ENCODE assay signal across 8 cellular contexts in genomic region chr10:4903126-4903525, GRCh38.
DNase-seq lines count a peak whose midpoint lies in the region; ATAC-seq and TF ChIP-seq lines count a peak whose summit lies in the region.
"Not testable (repeated sequence)": the region's sequence is repeated elsewhere in the genome, so short reads cannot be mapped to it uniquely, and the experiment has no call there.

No MANE protein-coding gene starts in this region.

- H3K79me2 ChIP-seq in OCI-LY3 (ENCODE audit: low read length), result not testable (repeated sequence)

- TF ChIP-seq POLR2A in body of pancreas (IDR thresholded peaks at IDR 0.05); right lobe of liver (IDR thresholded peaks at IDR 0.05); suprapubic skin (IDR thresholded peaks at IDR 0.05): not testable (repeated sequence)

- not testable (repeated sequence) for DNase-seq in activated CD8-positive, alpha-beta T cell treated with anti-CD3 and anti-CD28 coated beads for 36 hours; right lobe of liver; suprapubic skin (ENCODE audit: low spot score in 2 of 2)
- peak in 2 of 4 donors; percentile 8 to 22 for DNase-seq in body of pancreas
- DNase-seq in cardiac muscle cell (ENCODE audit: low read depth in 1 of 2, low spot score in 1 of 2), result peak in 1 of 2 donors; percentile 23

- not testable (repeated sequence) for H3K36me3 Mint-ChIP-seq in activated CD8-positive, alpha-beta T cell treated with anti-CD3 and anti-CD28 coated beads for 36 hours (ENCODE audit: low read depth); activated naive CD4-positive, alpha-beta T cell treated with anti-CD3 and anti-CD28 coated beads, Interleukin-2, amount 50 U/mL, for 24 hours

- TF ChIP-seq CTCF in 22Rv1 (IDR thresholded peaks at IDR 0.05); OCI-LY3 (IDR thresholded peaks at IDR 0.05; ENCODE audit: low read depth, low read length); activated CD8-positive, alpha-beta T cell treated with anti-CD3 and anti-CD28 coated beads for 36 hours (IDR thresholded peaks at IDR 0.05); body of pancreas (IDR thresholded peaks at IDR 0.05); cardiac muscle cell (IDR thresholded peaks at IDR 0.05; ENCODE audit: low read depth, low read length); right lobe of liver (IDR thresholded peaks at IDR 0.05); suprapubic skin (IDR thresholded peaks at IDR 0.05): not testable (repeated sequence)

- WGBS in body of pancreas, 2 donors, result 22 to 24% methylated on average over 7 of the region's 7 CpGs
- 62% methylated on average over 5 of the region's 7 CpGs for WGBS in right lobe of liver (ENCODE audit: insufficient coverage, low coverage, low lambda C conversion rate, missing lambda C conversion rate)
- 84% methylated on average over 7 of the region's 7 CpGs for WGBS in suprapubic skin

- not testable (repeated sequence) for H3K27me3 ChIP-seq in OCI-LY3 (ENCODE audit: low read depth, low read length); body of pancreas; cardiac muscle cell; right lobe of liver; suprapubic skin

- POLR2A ChIA-PET in activated CD8-positive, alpha-beta T cell treated with anti-CD3 and anti-CD28 coated beads for 36 hours (lab: Charles Lee), result not testable (repeated sequence)

- H3K27ac ChIP-seq in 22Rv1, result peak overlapping the region; percentile 55
- peak overlapping the region; percentile 76; the same call in 1 of the 2 replicates for H3K27ac ChIP-seq in OCI-LY3 (ENCODE audit: low read length)
- H3K27ac ChIP-seq in body of pancreas, result peak overlapping the region; percentile 75 to 95 (median 84)
- peak overlapping the region; percentile 74 for H3K27ac ChIP-seq in cardiac muscle cell
- peak overlapping the region; percentile 67 to 87 (median 81) for H3K27ac ChIP-seq in right lobe of liver
- H3K27ac ChIP-seq in suprapubic skin, result peak overlapping the region; percentile 70

- TF ChIP-seq EP300 in suprapubic skin (IDR thresholded peaks at IDR 0.05), result not testable (repeated sequence)

- peak overlapping the region; percentile 61 for H3K4me3 ChIP-seq in OCI-LY3 (ENCODE audit: low read length)
- not testable (repeated sequence) for H3K4me3 ChIP-seq in body of pancreas, cardiac muscle cell, right lobe of liver, suprapubic skin

- not testable (repeated sequence) for H2AFZ ChIP-seq in OCI-LY3 (ENCODE audit: low read depth, low read length)

- intact Hi-C loops in activated CD8-positive, alpha-beta T cell treated with anti-CD3 and anti-CD28 coated beads for 36 hours (cut with micrococcal nuclease); body of pancreas (cut with DNase I); right lobe of liver (cut with DNase I): not testable (repeated sequence)

- H3K27me3 Mint-ChIP-seq in activated CD8-positive, alpha-beta T cell treated with anti-CD3 and anti-CD28 coated beads for 36 hours; activated naive CD4-positive, alpha-beta T cell treated with anti-CD3 and anti-CD28 coated beads, Interleukin-2, amount 50 U/mL, for 24 hours: not testable (repeated sequence)

- H3K4me1 Mint-ChIP-seq in activated CD8-positive, alpha-beta T cell treated with anti-CD3 and anti-CD28 coated beads for 36 hours (ENCODE audit: low read depth), result peaks cover 12% of the 10 kb centered on the region
- H3K4me1 Mint-ChIP-seq in activated naive CD4-positive, alpha-beta T cell treated with anti-CD3 and anti-CD28 coated beads, Interleukin-2, amount 50 U/mL, for 24 hours, result not testable (repeated sequence)

- peak overlapping the region; percentile 81 for H3K4me2 ChIP-seq in OCI-LY3 (ENCODE audit: low read length)

- H3K9ac ChIP-seq in OCI-LY3 (ENCODE audit: low read length), result not testable (repeated sequence)

- peak overlapping the region; percentile 41 for H3K27ac Mint-ChIP-seq in activated CD8-positive, alpha-beta T cell treated with anti-CD3 and anti-CD28 coated beads for 36 hours
- peak overlapping the region; percentile 51 for H3K27ac Mint-ChIP-seq in activated naive CD4-positive, alpha-beta T cell treated with anti-CD3 and anti-CD28 coated beads, Interleukin-2, amount 50 U/mL, for 24 hours

- not testable (repeated sequence) for H3K9me3 Mint-ChIP-seq in activated CD8-positive, alpha-beta T cell treated with anti-CD3 and anti-CD28 coated beads for 36 hours; activated naive CD4-positive, alpha-beta T cell treated with anti-CD3 and anti-CD28 coated beads, Interleukin-2, amount 50 U/mL, for 24 hours

- not testable (repeated sequence) for H3K36me3 ChIP-seq in OCI-LY3 (replicated peaks; ENCODE audit: low read depth, low read length); body of pancreas (replicated peaks in 1 of 2; ENCODE audit: insufficient read depth in 1 of 2, low read depth in 2 of 2); cardiac muscle cell; right lobe of liver; suprapubic skin

- not testable (repeated sequence) for H4K20me1 ChIP-seq in OCI-LY3 (ENCODE audit: insufficient read depth, low read length)

- not testable (repeated sequence) for ATAC-seq in activated CD8-positive, alpha-beta T cell treated with anti-CD3 and anti-CD28 coated beads for 36 hours; body of pancreas; right lobe of liver

- H3K4me1 ChIP-seq in OCI-LY3 (ENCODE audit: low read length), result peaks cover 18% of the 10 kb centered on the region
- H3K4me1 ChIP-seq in body of pancreas, result peaks cover 36% of the 10 kb centered on the region
- peaks cover 12% of the 10 kb centered on the region for H3K4me1 ChIP-seq in cardiac muscle cell (ENCODE audit: low read depth)
- H3K4me1 ChIP-seq in right lobe of liver, result peaks cover 0 to 49% (median 0%) of the 10 kb centered on the region in 4 donors
- peaks cover 15% of the 10 kb centered on the region for H3K4me1 ChIP-seq in suprapubic skin

- H3K9me3 ChIP-seq in OCI-LY3 (ENCODE audit: insufficient read depth, low read length); body of pancreas; cardiac muscle cell (ENCODE audit: low read depth); right lobe of liver; suprapubic skin: not testable (repeated sequence)

- not testable (repeated sequence) for H3K4me3 Mint-ChIP-seq in activated CD8-positive, alpha-beta T cell treated with anti-CD3 and anti-CD28 coated beads for 36 hours; activated naive CD4-positive, alpha-beta T cell treated with anti-CD3 and anti-CD28 coated beads, Interleukin-2, amount 50 U/mL, for 24 hours

- CTCF ChIA-PET in activated CD8-positive, alpha-beta T cell treated with anti-CD3 and anti-CD28 coated beads for 36 hours (lab: Charles Lee), result not testable (repeated sequence)
